ENCODE assay signal across 8 cellular contexts in the genomic region with DNA sequence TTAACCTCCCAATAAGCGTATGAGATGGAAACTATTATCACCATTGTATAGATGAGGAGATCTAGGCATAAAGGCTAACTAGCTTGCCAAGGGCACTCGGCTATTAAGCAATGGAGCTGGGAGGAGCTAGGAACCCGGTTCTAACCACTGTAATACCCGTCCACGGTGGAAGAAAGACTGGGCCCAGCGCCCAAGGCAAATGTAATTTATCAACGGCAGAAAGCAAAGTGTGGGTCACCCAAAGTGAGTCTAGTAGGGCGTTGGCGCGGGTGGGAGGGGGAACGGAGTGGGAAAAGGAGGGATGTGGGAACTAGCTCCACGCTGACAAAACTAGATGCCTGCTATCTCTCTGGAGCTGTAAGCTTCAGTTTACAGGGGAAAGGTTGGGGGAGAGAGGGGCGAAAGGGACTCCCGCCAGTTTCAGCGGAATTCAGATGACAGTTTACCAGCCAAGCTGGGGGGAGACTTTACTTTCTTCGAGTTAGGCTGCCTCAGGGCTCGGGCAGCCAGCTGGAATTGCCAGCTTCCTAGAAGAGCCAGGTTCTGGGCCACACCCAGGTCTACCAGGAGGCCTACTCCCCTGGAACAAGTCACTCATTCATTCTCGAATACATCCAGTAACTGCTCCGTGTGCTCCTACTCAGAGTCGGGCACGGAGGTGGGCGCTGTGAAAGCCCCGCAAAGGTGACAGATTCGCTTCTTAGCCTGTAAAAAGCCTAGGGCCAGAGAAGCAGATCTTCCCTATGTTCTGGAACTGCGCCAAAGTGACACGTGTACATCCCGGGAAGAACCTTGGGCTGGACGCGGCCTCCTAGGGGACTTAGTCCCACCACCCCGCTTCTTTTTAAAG. TPM values are rescaled to one million over a fixed set of nuclear protein-coding genes. Genes with fewer than 3 reads are reported as not detected.
A peak's percentile ranks its signal among the peaks of the same experiment; 100 is the strongest.
DNase-seq lines count a peak whose midpoint lies in the region; ATAC-seq, FAIRE-seq and TF ChIP-seq lines count a peak whose summit lies in the region.

No MANE protein-coding gene starts in this region.

- peaks cover 2 to 29% (median 19%) of the 10 kb centered on the region in 3 donors for H3K36me3 ChIP-seq in pancreas

- H3K9me3 Mint-ChIP-seq in activated CD8-positive, alpha-beta memory T cell treated with anti-CD3 and anti-CD28 coated beads, Interleukin-2, amount 10 ng/mL, durations not matched to agents 7 days and 5 days (ENCODE audit: low read depth): no peaks in the 10 kb centered on the region
- H3K9me3 Mint-ChIP-seq in activated naive CD4-positive, alpha-beta T cell treated with anti-CD3 and anti-CD28 coated beads for 36 hours: peaks cover 3% of the 10 kb centered on the region

- peak; percentile 44 for DNase-seq in activated CD8-positive, alpha-beta memory T cell treated with anti-CD3 and anti-CD28 coated beads, Interleukin-2, amount 10 ng/mL, durations not matched to agents 7 days and 5 days
- no peak for DNase-seq in activated CD8-positive, alpha-beta memory T cell treated with anti-CD3 and anti-CD28 coated beads, Interleukin-2, amount 50 U/mL, for 48 hours
- DNase-seq in M059J (ENCODE audit: low read depth) (peak; percentile 57), Right ventricle myocardium superior (peak; percentile 59), pancreas (peak; percentile 62 to 86 (median 80))
- DNase-seq in activated naive CD4-positive, alpha-beta T cell treated with anti-CD3 and anti-CD28 coated beads for 36 hours: peak; percentile 35

- peak overlapping the region; percentile 90 for H3K4me3 Mint-ChIP-seq in activated CD8-positive, alpha-beta memory T cell treated with anti-CD3 and anti-CD28 coated beads, Interleukin-2, amount 10 ng/mL, durations not matched to agents 7 days and 5 days
- peak overlapping the region; percentile 92 for H3K4me3 Mint-ChIP-seq in activated naive CD4-positive, alpha-beta T cell treated with anti-CD3 and anti-CD28 coated beads for 36 hours

- peaks cover 4 to 13% (median 13%) of the 10 kb centered on the region in 3 donors for H3K4me1 ChIP-seq in pancreas

- peaks cover 33% of the 10 kb centered on the region for H3K4me1 Mint-ChIP-seq in activated CD8-positive, alpha-beta memory T cell treated with anti-CD3 and anti-CD28 coated beads, Interleukin-2, amount 10 ng/mL, durations not matched to agents 7 days and 5 days
- peaks cover 32% of the 10 kb centered on the region for H3K4me1 Mint-ChIP-seq in activated naive CD4-positive, alpha-beta T cell treated with anti-CD3 and anti-CD28 coated beads for 36 hours (ENCODE audit: low read depth)

- peak overlapping the region; percentile 40 to 94 (median 81) for H3K4me3 ChIP-seq in pancreas

- H3K27ac ChIP-seq in pancreas: peak overlapping the region; percentile 81 to 97 (median 94)

- H3K36me3 Mint-ChIP-seq in activated CD8-positive, alpha-beta memory T cell treated with anti-CD3 and anti-CD28 coated beads, Interleukin-2, amount 10 ng/mL, durations not matched to agents 7 days and 5 days: peaks cover 32% of the 10 kb centered on the region
- peaks cover 24% of the 10 kb centered on the region for H3K36me3 Mint-ChIP-seq in activated naive CD4-positive, alpha-beta T cell treated with anti-CD3 and anti-CD28 coated beads for 36 hours (ENCODE audit: low read depth)

- peak overlapping the region; percentile 89 for H3K27ac Mint-ChIP-seq in activated CD8-positive, alpha-beta memory T cell treated with anti-CD3 and anti-CD28 coated beads, Interleukin-2, amount 10 ng/mL, durations not matched to agents 7 days and 5 days
- H3K27ac Mint-ChIP-seq in activated naive CD4-positive, alpha-beta T cell treated with anti-CD3 and anti-CD28 coated beads for 36 hours: peak overlapping the region; percentile 79

- H3K9me3 ChIP-seq in pancreas: no peaks in the 10 kb centered on the region

- no peak for TF ChIP-seq CTCF in pancreas (IDR thresholded peaks at IDR 0.05)

- peak; percentile 13 for ATAC-seq in activated CD8-positive, alpha-beta memory T cell treated with anti-CD3 and anti-CD28 coated beads, Interleukin-2, amount 10 ng/mL, durations not matched to agents 7 days and 5 days
- ATAC-seq in Right ventricle myocardium superior (ENCODE audit: poor library complexity): peak; percentile 35
- peak; percentile 70 to 78 (median 76) for ATAC-seq in pancreas
- no peak for ATAC-seq in HG02885 (IDR thresholded peaks at IDR 0.05; ENCODE audit: poor library complexity, unreplicated experiment)
- ATAC-seq in HG03460 (IDR thresholded peaks at IDR 0.05; ENCODE audit: unreplicated experiment): no peak

- FAIRE-seq in pancreas (lab: Jason Lieb, UNC): no peak

- CTCF ChIA-PET in activated CD8-positive, alpha-beta memory T cell treated with anti-CD3 and anti-CD28 coated beads, Interleukin-2, amount 10 ng/mL, durations not matched to agents 7 days and 5 days (lab: Charles Lee): interaction anchor here (0.6 to 4.9 kb wide), 46 partner anchors 8 to 323 kb away, joined by 3 to 55 read pairs (median 4); a partner anchor contains a TSS
- CTCF ChIA-PET in activated naive CD4-positive, alpha-beta T cell treated with anti-CD3 and anti-CD28 coated beads for 36 hours (lab: Charles Lee): interaction anchor here (0.5 to 4.5 kb wide), 26 partner anchors 8 to 896 kb away, joined by 3 to 56 read pairs (median 6); a partner anchor contains a TSS

- H3K27me3 ChIP-seq in pancreas: no peaks in the 10 kb centered on the region

- intact Hi-C loops in activated naive CD4-positive, alpha-beta T cell treated with anti-CD3 and anti-CD28 coated beads for 36 hours (cut with micrococcal nuclease): loop anchor here (1.0 to 5.0 kb wide), 4 partner anchors 23 to 83 kb away; a partner anchor contains a TSS
- intact Hi-C loops in Right ventricle myocardium superior (cut with DNase I): no loop called here
- intact Hi-C loops in pancreas (cut with DNase I): no loop called here

- H3K27me3 Mint-ChIP-seq in activated CD8-positive, alpha-beta memory T cell treated with anti-CD3 and anti-CD28 coated beads, Interleukin-2, amount 10 ng/mL, durations not matched to agents 7 days and 5 days: no peaks in the 10 kb centered on the region
- no peaks in the 10 kb centered on the region for H3K27me3 Mint-ChIP-seq in activated naive CD4-positive, alpha-beta T cell treated with anti-CD3 and anti-CD28 coated beads for 36 hours (ENCODE audit: low read depth)

- WGBS in pancreas, 2 donors: 1 to 2% methylated on average over 30 of the region's 30 CpGs

RNA-seq across cellular contexts. Expression of a gene that starts 0.8 kb away (rescaled TPM):
- 10 to 100 TPM; 71.5 to 82.6 TPM for total RNA-seq in activated CD8-positive, alpha-beta memory T cell treated with anti-CD3 and anti-CD28 coated beads, Interleukin-2, amount 10 ng/mL, durations not matched to agents 7 days and 5 days
- total RNA-seq in M059J (2014; rRNA removed; shearing (Covaris generic)): 213 and 250 TPM in 2 replicates
- 10 to 100 TPM; 48.1 to 50.1 TPM for total RNA-seq in activated naive CD4-positive, alpha-beta T cell treated with anti-CD3 and anti-CD28 coated beads for 36 hours
- total RNA-seq in Right ventricle myocardium superior (20.3 TPM), pancreas (100 to 1,000 TPM in 1 of 6 donors, 10 to 100 TPM in 5; 66.7 to 114 (median 74.2) TPM)
- polyA plus RNA-seq in pancreas: 10 to 100 TPM; 29.3 to 33.0 TPM

RNA-seq across cellular contexts. Expression of a gene that starts 23.5 kb away (rescaled TPM):
- total RNA-seq in activated CD8-positive, alpha-beta memory T cell treated with anti-CD3 and anti-CD28 coated beads, Interleukin-2, amount 10 ng/mL, durations not matched to agents 7 days and 5 days: 10 to 100 TPM; 34.0 to 40.8 TPM
- total RNA-seq in M059J (2014; rRNA removed; shearing (Covaris generic)): 6.1 and 9.6 TPM in 2 replicates
- total RNA-seq in activated naive CD4-positive, alpha-beta T cell treated with anti-CD3 and anti-CD28 coated beads for 36 hours: 10 to 100 TPM; 68.9 to 69.8 TPM
- not detected for total RNA-seq in Right ventricle myocardium superior
- total RNA-seq in pancreas: under 1 TPM in 4 of 6 donors, not detected in 2; 0.19 to 0.94 (median 0.29) TPM
- under 1 TPM; 0.45 to 0.46 TPM for polyA plus RNA-seq in pancreas

RNA-seq across cellular contexts. Expression of a gene that starts 23.5 kb away (rescaled TPM):
- 10 to 100 TPM; 65.7 to 81.8 TPM for total RNA-seq in activated CD8-positive, alpha-beta memory T cell treated with anti-CD3 and anti-CD28 coated beads, Interleukin-2, amount 10 ng/mL, durations not matched to agents 7 days and 5 days
- total RNA-seq in M059J (2014; rRNA removed; shearing (Covaris generic)): 89.9 and 119 TPM in 2 replicates
- 10 to 100 TPM; 55.1 to 58.2 TPM for total RNA-seq in activated naive CD4-positive, alpha-beta T cell treated with anti-CD3 and anti-CD28 coated beads for 36 hours
- total RNA-seq in Right ventricle myocardium superior (78.6 TPM), pancreas (10 to 100 TPM; 19.6 to 29.1 (median 23.9) TPM)
- 10 to 100 TPM; 84.5 to 89.0 TPM for polyA plus RNA-seq in pancreas

RNA-seq across cellular contexts. Expression of a gene that starts 29.5 kb away (rescaled TPM):
- total RNA-seq in activated CD8-positive, alpha-beta memory T cell treated with anti-CD3 and anti-CD28 coated beads, Interleukin-2, amount 10 ng/mL, durations not matched to agents 7 days and 5 days: 10 to 100 TPM; 34.6 to 49.4 TPM
- total RNA-seq in M059J (2014; rRNA removed; shearing (Covaris generic)): 23.4 and 29.1 TPM in 2 replicates
- 10 to 100 TPM; 19.7 to 20.7 TPM for total RNA-seq in activated naive CD4-positive, alpha-beta T cell treated with anti-CD3 and anti-CD28 coated beads for 36 hours
- total RNA-seq in Right ventricle myocardium superior (25.0 TPM), pancreas (10 to 100 TPM in 5 of 6 donors, 1 to 10 TPM in 1; 8.5 to 26.0 (median 18.1) TPM)
- polyA plus RNA-seq in pancreas: 10 to 100 TPM; 42.4 to 61.2 TPM

RNA-seq across cellular contexts. Expression of a gene that starts 50.6 kb away (rescaled TPM):
- 10 to 100 TPM; 33.1 to 38.2 TPM for total RNA-seq in activated CD8-positive, alpha-beta memory T cell treated with anti-CD3 and anti-CD28 coated beads, Interleukin-2, amount 10 ng/mL, durations not matched to agents 7 days and 5 days
- total RNA-seq in M059J (2014; rRNA removed; shearing (Covaris generic)): 17.8 and 37.4 TPM in 2 replicates
- total RNA-seq in activated naive CD4-positive, alpha-beta T cell treated with anti-CD3 and anti-CD28 coated beads for 36 hours: 10 to 100 TPM; 21.1 to 21.8 TPM
- total RNA-seq in Right ventricle myocardium superior (13.0 TPM), pancreas (10 to 100 TPM in 5 of 6 donors, 1 to 10 TPM in 1; 9.8 to 15.0 (median 11.7) TPM)
- 10 to 100 TPM; 15.2 to 15.5 TPM for polyA plus RNA-seq in pancreas

Comparison
In these comparisons a context has a peak if more than half of its experiments do, and no peak if none do; other contexts are left out.
1. ATAC-seq: peak in activated CD8-positive, alpha-beta memory T cell treated with anti-CD3 and anti-CD28 coated beads, Interleukin-2, amount 10 ng/mL, durations not matched to agents 7 days and 5 days (single experiment), Right ventricle myocardium superior (single experiment) and pancreas (4 of 4); none in HG02885 (single experiment) and HG03460 (single experiment).